2 cellular contexts compared by ENCODE assay signal in the genomic region with DNA sequence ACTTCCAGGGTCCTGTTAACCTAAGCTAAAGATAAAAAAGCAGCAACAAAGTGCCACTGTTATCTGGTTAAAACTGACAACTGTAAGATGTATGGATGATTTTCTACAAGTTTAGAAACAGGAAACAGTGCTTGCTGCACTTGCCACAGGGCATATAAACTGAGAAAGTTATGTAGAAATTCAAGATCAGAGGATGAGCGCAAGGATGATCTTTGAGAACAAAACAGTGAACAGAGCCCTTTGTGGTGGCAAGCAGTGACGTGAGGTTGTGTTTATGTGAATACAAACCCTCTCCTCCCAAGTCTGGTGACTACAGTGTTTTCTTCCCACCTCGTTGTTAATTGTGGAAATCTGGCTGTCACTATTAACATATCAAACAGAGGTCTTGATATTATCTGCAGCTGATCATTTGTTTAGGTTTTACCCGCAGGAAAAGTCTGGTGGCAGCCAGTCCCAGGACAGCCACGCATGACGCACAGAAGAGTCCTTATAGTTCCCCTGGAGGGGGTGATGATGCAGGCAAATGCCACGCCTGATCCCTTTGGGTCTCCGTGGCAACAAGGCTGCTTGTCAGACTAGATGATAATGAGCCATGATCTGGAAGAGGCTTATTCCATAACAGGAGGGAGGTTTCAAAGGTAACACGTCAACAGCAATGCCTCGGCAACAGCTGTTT.
TF ChIP-seq lines count a peak whose summit lies in the region.

No MANE protein-coding gene starts in this region.

TF ChIP-seq in SK-N-SH, 30 proteins besides CTCF, POLR2A, EP300 and RAD21 (continued from another document):
- TF ChIP-seq, protein P1, sequence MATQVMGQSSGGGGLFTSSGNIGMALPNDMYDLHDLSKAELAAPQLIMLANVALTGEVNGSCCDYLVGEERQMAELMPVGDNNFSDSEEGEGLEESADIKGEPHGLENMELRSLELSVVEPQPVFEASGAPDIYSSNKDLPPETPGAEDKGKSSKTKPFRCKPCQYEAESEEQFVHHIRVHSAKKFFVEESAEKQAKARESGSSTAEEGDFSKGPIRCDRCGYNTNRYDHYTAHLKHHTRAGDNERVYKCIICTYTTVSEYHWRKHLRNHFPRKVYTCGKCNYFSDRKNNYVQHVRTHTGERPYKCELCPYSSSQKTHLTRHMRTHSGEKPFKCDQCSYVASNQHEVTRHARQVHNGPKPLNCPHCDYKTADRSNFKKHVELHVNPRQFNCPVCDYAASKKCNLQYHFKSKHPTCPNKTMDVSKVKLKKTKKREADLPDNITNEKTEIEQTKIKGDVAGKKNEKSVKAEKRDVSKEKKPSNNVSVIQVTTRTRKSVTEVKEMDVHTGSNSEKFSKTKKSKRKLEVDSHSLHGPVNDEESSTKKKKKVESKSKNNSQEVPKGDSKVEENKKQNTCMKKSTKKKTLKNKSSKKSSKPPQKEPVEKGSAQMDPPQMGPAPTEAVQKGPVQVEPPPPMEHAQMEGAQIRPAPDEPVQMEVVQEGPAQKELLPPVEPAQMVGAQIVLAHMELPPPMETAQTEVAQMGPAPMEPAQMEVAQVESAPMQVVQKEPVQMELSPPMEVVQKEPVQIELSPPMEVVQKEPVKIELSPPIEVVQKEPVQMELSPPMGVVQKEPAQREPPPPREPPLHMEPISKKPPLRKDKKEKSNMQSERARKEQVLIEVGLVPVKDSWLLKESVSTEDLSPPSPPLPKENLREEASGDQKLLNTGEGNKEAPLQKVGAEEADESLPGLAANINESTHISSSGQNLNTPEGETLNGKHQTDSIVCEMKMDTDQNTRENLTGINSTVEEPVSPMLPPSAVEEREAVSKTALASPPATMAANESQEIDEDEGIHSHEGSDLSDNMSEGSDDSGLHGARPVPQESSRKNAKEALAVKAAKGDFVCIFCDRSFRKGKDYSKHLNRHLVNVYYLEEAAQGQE (IDR thresholded peaks at IDR 0.05; ENCODE audit: low read depth, low read length): no peak
- TF ChIP-seq MXI1 (IDR thresholded peaks at IDR 0.05; ENCODE audit: low read depth, low read length) (no peak), NFIC (IDR thresholded peaks at IDR 0.05; ENCODE audit: borderline replicate concordance) (no peak), GABPA (IDR thresholded peaks at IDR 0.05; ENCODE audit: low read depth) (no peak), ELF1 (IDR thresholded peaks at IDR 0.05) (no peak), TAF1 (IDR thresholded peaks at IDR 0.05; ENCODE audit: borderline replicate concordance, low read depth, low read length) (no peak), RFX5 (IDR thresholded peaks at IDR 0.05; ENCODE audit: low read length) (no peak), RCOR1 (IDR thresholded peaks at IDR 0.05; ENCODE audit: low read length) (no peak), RXRA (IDR thresholded peaks at IDR 0.05; ENCODE audit: borderline replicate concordance, low read depth) (no peak), MEF2A (IDR thresholded peaks at IDR 0.05; ENCODE audit: borderline replicate concordance, low read depth) (no peak), POLR2AphosphoS5 (IDR thresholded peaks at IDR 0.05; ENCODE audit: low read depth, low read length) (no peak), SMC3 (IDR thresholded peaks at IDR 0.05; ENCODE audit: low read depth, low read length) (no peak), GATA2 (CRISPR knock-in tag; IDR thresholded peaks at IDR 0.05) (no peak), FOSL2 (IDR thresholded peaks at IDR 0.05; ENCODE audit: borderline replicate concordance, low read depth) (no peak), YY1 (IDR thresholded peaks at IDR 0.05; ENCODE audit: low read depth) (no peak)
- TF ChIP-seq, protein P2, sequence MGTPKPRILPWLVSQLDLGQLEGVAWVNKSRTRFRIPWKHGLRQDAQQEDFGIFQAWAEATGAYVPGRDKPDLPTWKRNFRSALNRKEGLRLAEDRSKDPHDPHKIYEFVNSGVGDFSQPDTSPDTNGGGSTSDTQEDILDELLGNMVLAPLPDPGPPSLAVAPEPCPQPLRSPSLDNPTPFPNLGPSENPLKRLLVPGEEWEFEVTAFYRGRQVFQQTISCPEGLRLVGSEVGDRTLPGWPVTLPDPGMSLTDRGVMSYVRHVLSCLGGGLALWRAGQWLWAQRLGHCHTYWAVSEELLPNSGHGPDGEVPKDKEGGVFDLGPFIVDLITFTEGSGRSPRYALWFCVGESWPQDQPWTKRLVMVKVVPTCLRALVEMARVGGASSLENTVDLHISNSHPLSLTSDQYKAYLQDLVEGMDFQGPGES (IDR thresholded peaks at IDR 0.05; ENCODE audit: low read depth, low read length): no peak
- TF ChIP-seq, protein P3, sequence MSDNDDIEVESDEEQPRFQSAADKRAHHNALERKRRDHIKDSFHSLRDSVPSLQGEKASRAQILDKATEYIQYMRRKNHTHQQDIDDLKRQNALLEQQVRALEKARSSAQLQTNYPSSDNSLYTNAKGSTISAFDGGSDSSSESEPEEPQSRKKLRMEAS (IDR thresholded peaks at IDR 0.05; ENCODE audit: low read depth): no peak
- TF ChIP-seq, protein P4, sequence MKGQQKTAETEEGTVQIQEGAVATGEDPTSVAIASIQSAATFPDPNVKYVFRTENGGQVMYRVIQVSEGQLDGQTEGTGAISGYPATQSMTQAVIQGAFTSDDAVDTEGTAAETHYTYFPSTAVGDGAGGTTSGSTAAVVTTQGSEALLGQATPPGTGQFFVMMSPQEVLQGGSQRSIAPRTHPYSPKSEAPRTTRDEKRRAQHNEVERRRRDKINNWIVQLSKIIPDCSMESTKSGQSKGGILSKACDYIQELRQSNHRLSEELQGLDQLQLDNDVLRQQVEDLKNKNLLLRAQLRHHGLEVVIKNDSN (IDR thresholded peaks at IDR 0.05; ENCODE audit: borderline replicate concordance, low read depth): no peak

TF ChIP-seq in SK-N-SH treated with all-trans-retinoic acid at 6 μM for 48 hours, 23 proteins besides CTCF, POLR2A, EP300 and RAD21 (continued from another document):
- TF ChIP-seq, protein P5, sequence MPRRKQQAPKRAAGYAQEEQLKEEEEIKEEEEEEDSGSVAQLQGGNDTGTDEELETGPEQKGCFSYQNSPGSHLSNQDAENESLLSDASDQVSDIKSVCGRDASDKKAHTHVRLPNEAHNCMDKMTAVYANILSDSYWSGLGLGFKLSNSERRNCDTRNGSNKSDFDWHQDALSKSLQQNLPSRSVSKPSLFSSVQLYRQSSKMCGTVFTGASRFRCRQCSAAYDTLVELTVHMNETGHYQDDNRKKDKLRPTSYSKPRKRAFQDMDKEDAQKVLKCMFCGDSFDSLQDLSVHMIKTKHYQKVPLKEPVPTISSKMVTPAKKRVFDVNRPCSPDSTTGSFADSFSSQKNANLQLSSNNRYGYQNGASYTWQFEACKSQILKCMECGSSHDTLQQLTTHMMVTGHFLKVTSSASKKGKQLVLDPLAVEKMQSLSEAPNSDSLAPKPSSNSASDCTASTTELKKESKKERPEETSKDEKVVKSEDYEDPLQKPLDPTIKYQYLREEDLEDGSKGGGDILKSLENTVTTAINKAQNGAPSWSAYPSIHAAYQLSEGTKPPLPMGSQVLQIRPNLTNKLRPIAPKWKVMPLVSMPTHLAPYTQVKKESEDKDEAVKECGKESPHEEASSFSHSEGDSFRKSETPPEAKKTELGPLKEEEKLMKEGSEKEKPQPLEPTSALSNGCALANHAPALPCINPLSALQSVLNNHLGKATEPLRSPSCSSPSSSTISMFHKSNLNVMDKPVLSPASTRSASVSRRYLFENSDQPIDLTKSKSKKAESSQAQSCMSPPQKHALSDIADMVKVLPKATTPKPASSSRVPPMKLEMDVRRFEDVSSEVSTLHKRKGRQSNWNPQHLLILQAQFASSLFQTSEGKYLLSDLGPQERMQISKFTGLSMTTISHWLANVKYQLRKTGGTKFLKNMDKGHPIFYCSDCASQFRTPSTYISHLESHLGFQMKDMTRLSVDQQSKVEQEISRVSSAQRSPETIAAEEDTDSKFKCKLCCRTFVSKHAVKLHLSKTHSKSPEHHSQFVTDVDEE (CRISPR knock-in tag; IDR thresholded peaks at IDR 0.05): no peak
- TF ChIP-seq, protein P6, sequence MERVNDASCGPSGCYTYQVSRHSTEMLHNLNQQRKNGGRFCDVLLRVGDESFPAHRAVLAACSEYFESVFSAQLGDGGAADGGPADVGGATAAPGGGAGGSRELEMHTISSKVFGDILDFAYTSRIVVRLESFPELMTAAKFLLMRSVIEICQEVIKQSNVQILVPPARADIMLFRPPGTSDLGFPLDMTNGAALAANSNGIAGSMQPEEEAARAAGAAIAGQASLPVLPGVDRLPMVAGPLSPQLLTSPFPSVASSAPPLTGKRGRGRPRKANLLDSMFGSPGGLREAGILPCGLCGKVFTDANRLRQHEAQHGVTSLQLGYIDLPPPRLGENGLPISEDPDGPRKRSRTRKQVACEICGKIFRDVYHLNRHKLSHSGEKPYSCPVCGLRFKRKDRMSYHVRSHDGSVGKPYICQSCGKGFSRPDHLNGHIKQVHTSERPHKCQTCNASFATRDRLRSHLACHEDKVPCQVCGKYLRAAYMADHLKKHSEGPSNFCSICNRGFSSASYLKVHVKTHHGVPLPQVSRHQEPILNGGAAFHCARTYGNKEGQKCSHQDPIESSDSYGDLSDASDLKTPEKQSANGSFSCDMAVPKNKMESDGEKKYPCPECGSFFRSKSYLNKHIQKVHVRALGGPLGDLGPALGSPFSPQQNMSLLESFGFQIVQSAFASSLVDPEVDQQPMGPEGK (CRISPR knock-in tag; IDR thresholded peaks at IDR 0.05; ENCODE audit: borderline replicate concordance): no peak
- no peak for TF ChIP-seq ZNF70 (CRISPR knock-in tag; IDR thresholded peaks at IDR 0.05)
- TF ChIP-seq, protein P7, sequence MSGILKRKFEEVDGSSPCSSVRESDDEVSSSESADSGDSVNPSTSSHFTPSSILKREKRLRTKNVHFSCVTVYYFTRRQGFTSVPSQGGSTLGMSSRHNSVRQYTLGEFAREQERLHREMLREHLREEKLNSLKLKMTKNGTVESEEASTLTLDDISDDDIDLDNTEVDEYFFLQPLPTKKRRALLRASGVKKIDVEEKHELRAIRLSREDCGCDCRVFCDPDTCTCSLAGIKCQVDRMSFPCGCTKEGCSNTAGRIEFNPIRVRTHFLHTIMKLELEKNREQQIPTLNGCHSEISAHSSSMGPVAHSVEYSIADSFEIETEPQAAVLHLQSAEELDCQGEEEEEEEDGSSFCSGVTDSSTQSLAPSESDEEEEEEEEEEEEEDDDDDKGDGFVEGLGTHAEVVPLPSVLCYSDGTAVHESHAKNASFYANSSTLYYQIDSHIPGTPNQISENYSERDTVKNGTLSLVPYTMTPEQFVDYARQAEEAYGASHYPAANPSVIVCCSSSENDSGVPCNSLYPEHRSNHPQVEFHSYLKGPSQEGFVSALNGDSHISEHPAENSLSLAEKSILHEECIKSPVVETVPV (CRISPR knock-in tag; IDR thresholded peaks at IDR 0.05): no peak
- no peak for TF ChIP-seq BACH2 (CRISPR knock-in tag; IDR thresholded peaks at IDR 0.05; ENCODE audit: borderline replicate concordance)
- TF ChIP-seq ZFP3 (CRISPR knock-in tag; IDR thresholded peaks at IDR 0.05): no peak
- TF ChIP-seq ZNF8 (CRISPR knock-in tag; IDR thresholded peaks at IDR 0.05): no peak
- TF ChIP-seq ZFP30 (CRISPR knock-in tag; IDR thresholded peaks at IDR 0.05): no peak
- no peak for TF ChIP-seq TCF4 (CRISPR knock-in tag; IDR thresholded peaks at IDR 0.05; ENCODE audit: borderline replicate concordance)
- TF ChIP-seq GLIS3 (CRISPR knock-in tag; IDR thresholded peaks at IDR 0.05): no peak
